In genomic region chr22:37784829-37785495, GRCh38 we compare ENCODE assay signal across 16 cellular contexts. TPM values are rescaled to one million over a fixed set of nuclear protein-coding genes. Genes with fewer than 3 reads are reported as not detected.
DNase-seq lines count a peak whose midpoint lies in the region; ATAC-seq, FAIRE-seq and TF ChIP-seq lines count a peak whose summit lies in the region.
"Had no signal": no experiment of that assay in that cellular context is flagged by ENCODE, and none has a peak within 500 bp of the region (broad histone marks: within the 10 kb centered on the region; RNA-seq: fewer than 3 reads in every experiment).

No MANE protein-coding gene starts in this region.

- H3K27me3 Mint-ChIP-seq in WTC11 (ENCODE audit: low read depth) (peaks cover 58% of the 10 kb centered on the region), type B pancreatic cell (no peaks in the 10 kb centered on the region)

- POLR2A ChIA-PET in WTC11 (lab: Charles Lee), result no interaction called here

- H3K27ac Mint-ChIP-seq in WTC11 (no peak overlapping the region), type B pancreatic cell (peak overlapping the region; percentile 90)

- H3K9me3 Mint-ChIP-seq in WTC11, result peaks cover 3% of the 10 kb centered on the region
- no peaks in the 10 kb centered on the region for H3K9me3 Mint-ChIP-seq in type B pancreatic cell

- 0 out of 2 replicates have a peak, but pooled peaks cover 2% of the 10 kb centered on the region for H3K4me1 Mint-ChIP-seq in WTC11
- H3K4me1 Mint-ChIP-seq in type B pancreatic cell (ENCODE audit: unreplicated experiment), result peaks cover 18% of the 10 kb centered on the region

- ATAC-seq in WTC11 (no peak), left lobe of liver (peak; percentile 82), HG03280 (IDR thresholded peaks at IDR 0.05; ENCODE audit: unreplicated experiment) (no peak)
- ATAC-seq: gastroesophageal sphincter had no signal

- H3K4me3 Mint-ChIP-seq in WTC11 (no peak overlapping the region), type B pancreatic cell (peak overlapping the region; percentile 35)

- no peak for FAIRE-seq in HTR-8/SVneo (lab: Jason Lieb, UNC)

- CTCF ChIA-PET in WTC11 (lab: Charles Lee), result no interaction called here

- TF ChIP-seq CTCF in WTC11 (IDR thresholded peaks at IDR 0.05) (no peak), type B pancreatic cell (conservative IDR thresholded peaks at IDR 0.05) (no peak)

- DNase-seq in NCI-H748 (lab: John Stamatoyannopoulos, UW; ENCODE audit: unreplicated experiment), result peak; percentile 73
- no peak for DNase-seq in NCI-H748 treated with DMSO at 0.1 percent for 48 hours (lab: John Stamatoyannopoulos, UW)
- DNase-seq in WTC11 (ENCODE audit: low spot score), result no peak
- no peak for DNase-seq in left lobe of liver (ENCODE audit: low spot score)
- no peak for DNase-seq in type B pancreatic cell (ENCODE audit: extremely low spot score, unreplicated experiment)
- DNase-seq in HTR-8/SVneo (ENCODE audit: insufficient read length, low spot score), result no peak
- no peak for DNase-seq in HK-2 (ENCODE audit: unreplicated experiment)
- DNase-seq: ACHN; activated CD4-positive, CD25-positive, alpha-beta regulatory T cell; left ventricle myocardium inferior; NCI-H226; SIG-M5; stimulated activated CD4-positive, alpha-beta T cell treated with anti-CD3 and anti-CD28 coated beads, Interleukin-12 subunit alpha, Interleukin-12 subunit beta, amount 100 ng/mL, for 4 hours had no signal

- H3K36me3 Mint-ChIP-seq in WTC11 (peaks cover 4% of the 10 kb centered on the region), type B pancreatic cell (no peaks in the 10 kb centered on the region)

TF ChIP-seq in WTC11, 78 proteins besides CTCF, POLR2A, EP300 and RAD21:
- TF ChIP-seq ZNF425 (CRISPR knock-in tag; conservative IDR thresholded peaks at IDR 0.05), result no peak
- TF ChIP-seq GABPB1 (CRISPR knock-in tag; IDR thresholded peaks at IDR 0.05), result peak; percentile 99
- no peak for TF ChIP-seq ETV6 (CRISPR knock-in tag; IDR thresholded peaks at IDR 0.05)

RNA-seq across cellular contexts. Expression of gene GCAT, which starts 22.8 kb away (rescaled TPM):
- 33.0 to 36.4 TPM (median 36.3 TPM) in 3 replicates for total RNA-seq in WTC11 (2021)
- 49.6 TPM for total RNA-seq in left lobe of liver
- total RNA-seq in type B pancreatic cell (ENCODE audit: low replicate concordance), result 22.3 and 27.4 TPM in 2 replicates

RNA-seq across cellular contexts. Expression of gene GALR3, which starts 38.2 kb away (rescaled TPM):
- total RNA-seq in WTC11 (2021) (0.69 to 0.89 TPM (median 0.79 TPM) in 3 replicates), left lobe of liver (0.65 TPM), type B pancreatic cell (ENCODE audit: low replicate concordance) (0.34 TPM in 1 of 2 replicates, not detected in the other)
- total RNA-seq: dermis microvascular lymphatic vessel endothelial cell, gastroesophageal sphincter, left ventricle myocardium inferior had no signal

RNA-seq across cellular contexts. Expression of gene ANKRD54, which starts 59.2 kb away (rescaled TPM):
- total RNA-seq in WTC11 (2021) (17.1 to 19.1 TPM (median 17.9 TPM) in 3 replicates), left lobe of liver (9.7 TPM), type B pancreatic cell (ENCODE audit: low replicate concordance) (24.2 and 29.4 TPM in 2 replicates)
